In the genomic region with DNA sequence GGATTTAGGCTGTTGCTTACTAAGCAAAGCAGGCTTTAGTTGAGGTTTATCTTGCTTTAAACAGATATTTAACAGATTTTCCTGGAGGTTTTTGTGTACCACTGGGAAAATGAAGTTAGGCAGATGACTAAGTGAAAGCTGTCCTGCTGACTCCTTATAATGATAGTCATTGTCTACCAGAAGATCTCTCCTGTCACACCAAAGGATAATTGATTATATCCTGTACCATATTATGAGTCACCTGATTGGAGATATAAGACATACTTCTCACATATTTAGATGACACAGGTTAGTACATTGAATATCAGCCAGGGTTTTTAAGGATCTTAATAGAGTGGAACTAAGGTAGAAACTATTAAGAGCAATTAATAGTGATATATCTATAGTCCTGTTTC, we compare ENCODE assay signal across 16 cellular contexts.
DNase-seq lines count a peak whose midpoint lies in the region; ATAC-seq lines count a peak whose summit lies in the region.
"Had no signal": no experiment of that assay in that cellular context is flagged by ENCODE, and none has a peak within 500 bp of the region (broad histone marks: within the 10 kb centered on the region; RNA-seq: fewer than 3 reads in every experiment).

No MANE protein-coding gene starts in this region.

- H3K4me1 ChIP-seq in mesodermal cell (ENCODE audit: control insufficient read depth, insufficient read depth, low read length, poor library complexity, severe bottlenecking) = peaks cover 28% of the 10 kb centered on the region

- H3K4me3 ChIP-seq in mesodermal cell (ENCODE audit: extremely low read depth, insufficient read depth, low read length, poor library complexity, severe bottlenecking) = no peak overlapping the region
- H3K4me3 ChIP-seq: esophagus squamous epithelium had no signal

- DNase-seq in GM03348 (ENCODE audit: low spot score) (peak; percentile 5), HT1080 (ENCODE audit: low read depth) (peak; percentile 70), amniotic epithelial cell (ENCODE audit: low read depth) (peak; percentile 40), mucosa of gallbladder (ENCODE audit: low spot score) (no peak), DMS79 treated with DMSO at 0.1 percent for 48 hours (lab: John Stamatoyannopoulos, UW) (no peak)
- DNase-seq in activated CD4-positive, alpha-beta T cell treated with anti-CD3 and anti-CD28 coated beads, Interleukin-2, amount 50 U/mL, for 4 hours = no peak
- DNase-seq: activated CD4-positive, alpha-beta T cell treated with anti-CD3 and anti-CD28 coated beads for 4 hours; amygdala; esophagus squamous epithelium; NCI-H1930; nephron progenitor cell; retina; stimulated activated CD8-positive, alpha-beta memory T cell treated with anti-CD3 and anti-CD28 coated beads, Interleukin-4, amount 100 ng/mL, for 48 hours had no signal

- H3K36me3 ChIP-seq in mesodermal cell (ENCODE audit: control insufficient read depth, insufficient read depth, low read length) = peaks cover 23% of the 10 kb centered on the region

- peak overlapping the region; percentile 36 for H3K27ac ChIP-seq in mesodermal cell (ENCODE audit: low read depth, low read length, severe bottlenecking)

- no peak for ATAC-seq in GM21381 (IDR thresholded peaks at IDR 0.05; ENCODE audit: unreplicated experiment)
- ATAC-seq: Right ventricle myocardium inferior had no signal

- no peaks in the 10 kb centered on the region for H3K9me3 ChIP-seq in mesodermal cell (ENCODE audit: control insufficient read depth, low read length)
- H3K9me3 ChIP-seq: esophagus squamous epithelium had no signal

Comparison
In these comparisons a context has a peak if more than half of its experiments do, and no peak if none do; other contexts are left out.
1. DNase-seq: peak in GM03348 (single experiment), HT1080 (single experiment) and amniotic epithelial cell (single experiment); none in activated CD4-positive, alpha-beta T cell treated with anti-CD3 and anti-CD28 coated beads, Interleukin-2, amount 50 U/mL, for 4 hours (0 of 2), mucosa of gallbladder (single experiment) and DMS79 treated with DMSO at 0.1 percent for 48 hours (single experiment).